Comparison of ENCODE assay signal across 23 cellular contexts in the genomic region with DNA sequence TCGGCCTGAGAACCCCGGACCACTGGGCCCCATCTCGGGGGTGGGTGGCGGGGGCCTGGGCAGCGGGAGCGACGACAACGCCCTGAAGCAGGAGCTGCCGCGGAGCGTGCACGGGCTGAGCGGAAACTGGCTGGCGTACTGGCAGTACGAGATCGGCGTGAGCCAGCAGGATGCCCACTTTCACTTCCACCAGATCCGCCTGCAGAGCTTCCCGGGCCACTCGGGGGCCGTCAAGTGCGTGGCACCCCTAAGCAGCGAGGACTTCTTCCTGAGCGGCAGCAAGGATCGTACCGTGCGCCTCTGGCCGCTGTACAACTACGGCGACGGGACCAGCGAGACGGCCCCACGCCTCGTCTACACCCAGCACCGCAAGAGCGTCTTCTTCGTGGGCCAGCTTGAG. TPM values are rescaled to one million over a fixed set of nuclear protein-coding genes. Genes with fewer than 3 reads are reported as not detected.
DNase-seq lines count a peak whose midpoint lies in the region; ATAC-seq and TF ChIP-seq lines count a peak whose summit lies in the region.
"Had no signal": no experiment of that assay in that cellular context is flagged by ENCODE, and none has a peak within 500 bp of the region (broad histone marks: within the 10 kb centered on the region; RNA-seq: fewer than 3 reads in every experiment).

No MANE protein-coding gene starts in this region.

- H3K4me2 ChIP-seq in OCI-LY1 (ENCODE audit: low read length), result peak overlapping the region; percentile 37; the same call in 1 of the 2 replicates

- H3K27ac Mint-ChIP-seq in dendritic cell treated with granulocyte-macrophage colony-stimulating factor and Interleukin-4, amounts not matched to agents 40 ng/mL and 50 ng/mL, for 4 days, result peak overlapping the region; percentile 51
- peak overlapping the region; percentile 77 for H3K27ac Mint-ChIP-seq in stimulated activated memory B cell treated with anti-CD40 and anti-IgM and Interleukin-4, amounts not matched to agents 10 μg/mL and 1 μg/mL and 100 μg/mL, for 72 hours
- H3K27ac Mint-ChIP-seq: T-cell had no signal

- H3K9me3 Mint-ChIP-seq in dendritic cell treated with granulocyte-macrophage colony-stimulating factor and Interleukin-4, amounts not matched to agents 40 ng/mL and 50 ng/mL, for 4 days, result no peaks in the 10 kb centered on the region
- no peaks in the 10 kb centered on the region for H3K9me3 Mint-ChIP-seq in stimulated activated memory B cell treated with anti-CD40 and anti-IgM and Interleukin-4, amounts not matched to agents 10 μg/mL and 1 μg/mL and 100 μg/mL, for 72 hours
- H3K9me3 Mint-ChIP-seq: T-cell had no signal

- no peaks in the 10 kb centered on the region for H3K9me3 ChIP-seq in OCI-LY1 (ENCODE audit: low read length)
- H3K9me3 ChIP-seq: Peyer's patch had no signal

- H3K36me3 Mint-ChIP-seq in dendritic cell treated with granulocyte-macrophage colony-stimulating factor and Interleukin-4, amounts not matched to agents 40 ng/mL and 50 ng/mL, for 4 days (ENCODE audit: low read depth), result peaks cover 100% of the 10 kb centered on the region
- peaks cover 57% of the 10 kb centered on the region for H3K36me3 Mint-ChIP-seq in stimulated activated memory B cell treated with anti-CD40 and anti-IgM and Interleukin-4, amounts not matched to agents 10 μg/mL and 1 μg/mL and 100 μg/mL, for 72 hours

- H3F3A ChIP-seq in OCI-LY1 (ENCODE audit: insufficient read depth, low read length), result no peaks in the 10 kb centered on the region

- intact Hi-C loops in dendritic cell treated with granulocyte-macrophage colony-stimulating factor and Interleukin-4, amounts not matched to agents 40 ng/mL and 50 ng/mL, for 4 days (cut with micrococcal nuclease), result no loop called here
- intact Hi-C loops in sciatic nerve (cut with DNase I), result no loop called here

- peak overlapping the region; percentile 24; the same call in 1 of the 2 replicates for H3K9ac ChIP-seq in OCI-LY1 (ENCODE audit: low read length)

- H3K79me2 ChIP-seq in OCI-LY1 (ENCODE audit: insufficient read depth, low read length), result no peaks in the 10 kb centered on the region

- ATAC-seq in stimulated activated memory B cell treated with anti-CD40 and anti-IgM and Interleukin-4, amounts not matched to agents 10 μg/mL and 1 μg/mL and 100 μg/mL, for 72 hours, result no peak
- ATAC-seq in HG03039 (IDR thresholded peaks at IDR 0.05; ENCODE audit: unreplicated experiment) (no peak), sciatic nerve (no peak)
- ATAC-seq: Right ventricle myocardium inferior, T-cell had no signal

- H3K4me1 Mint-ChIP-seq in dendritic cell treated with granulocyte-macrophage colony-stimulating factor and Interleukin-4, amounts not matched to agents 40 ng/mL and 50 ng/mL, for 4 days (ENCODE audit: low read depth), result peaks cover 90% of the 10 kb centered on the region
- peaks cover 53% of the 10 kb centered on the region for H3K4me1 Mint-ChIP-seq in stimulated activated memory B cell treated with anti-CD40 and anti-IgM and Interleukin-4, amounts not matched to agents 10 μg/mL and 1 μg/mL and 100 μg/mL, for 72 hours

- DNase-seq in H7 (peak; percentile 47), GOT3 (lab: John Stamatoyannopoulos, UW) (no peak), sciatic nerve (ENCODE audit: low spot score) (no peak)
- DNase-seq: ACHN, COR-L47, DMS 273 treated with DMSO at 0.1 percent for 48 hours, DND-41, GF-D8, HCEC 1CT, KG1, MV-4-11, NCI-H1417, NCI-H187 treated with DMSO at 0.1 percent for 48 hours, NCI-H345, NCI-H526, Peyer's patch, T-cell had no signal

- no peak overlapping the region for H3K4me3 Mint-ChIP-seq in dendritic cell treated with granulocyte-macrophage colony-stimulating factor and Interleukin-4, amounts not matched to agents 40 ng/mL and 50 ng/mL, for 4 days
- no peak overlapping the region for H3K4me3 Mint-ChIP-seq in stimulated activated memory B cell treated with anti-CD40 and anti-IgM and Interleukin-4, amounts not matched to agents 10 μg/mL and 1 μg/mL and 100 μg/mL, for 72 hours
- H3K4me3 Mint-ChIP-seq: T-cell had no signal

- H3K4me1 ChIP-seq in OCI-LY1 (ENCODE audit: insufficient read depth, low read length, severe bottlenecking), result peaks cover 66% of the 10 kb centered on the region

- no peaks in the 10 kb centered on the region for H3K27me3 ChIP-seq in H7 (ENCODE audit: control insufficient read depth, insufficient read depth, low read length)
- no peaks in the 10 kb centered on the region for H3K27me3 ChIP-seq in OCI-LY1 (ENCODE audit: insufficient read depth, low read length)
- H3K27me3 ChIP-seq: Peyer's patch had no signal

- no peaks in the 10 kb centered on the region for H4K20me1 ChIP-seq in OCI-LY1 (ENCODE audit: insufficient read depth, low read length)

- H3K4me3 ChIP-seq in H7 (ENCODE audit: insufficient read depth, low read depth, low read length), result no peak overlapping the region
- H3K4me3 ChIP-seq in OCI-LY1 (ENCODE audit: low read depth, low read length, poor library complexity, severe bottlenecking), result peak overlapping the region; percentile 18
- H3K4me3 ChIP-seq: Peyer's patch, SK-N-MC had no signal

- no peaks in the 10 kb centered on the region for H3K9me2 ChIP-seq in OCI-LY1 (ENCODE audit: low read depth, low read length)

- H3K27me3 Mint-ChIP-seq in dendritic cell treated with granulocyte-macrophage colony-stimulating factor and Interleukin-4, amounts not matched to agents 40 ng/mL and 50 ng/mL, for 4 days, result no peaks in the 10 kb centered on the region
- H3K27me3 Mint-ChIP-seq in stimulated activated memory B cell treated with anti-CD40 and anti-IgM and Interleukin-4, amounts not matched to agents 10 μg/mL and 1 μg/mL and 100 μg/mL, for 72 hours, result no peaks in the 10 kb centered on the region
- H3K27me3 Mint-ChIP-seq: T-cell had no signal

- no peak for TF ChIP-seq CTCF in OCI-LY1 (IDR thresholded peaks at IDR 0.05; ENCODE audit: low read length)

- H2AFZ ChIP-seq in OCI-LY1 (ENCODE audit: low read length), result no peak overlapping the region

- no peaks in the 10 kb centered on the region for H3K36me3 ChIP-seq in H7 (replicated peaks; ENCODE audit: control insufficient read depth, insufficient read depth, low read length)
- peaks cover 20% of the 10 kb centered on the region; the same call in 1 of the 2 replicates for H3K36me3 ChIP-seq in OCI-LY1 (ENCODE audit: insufficient read depth, low read length)

- peak overlapping the region; percentile 83 for H3K27ac ChIP-seq in OCI-LY1 (ENCODE audit: low read depth, low read length, poor library complexity, severe bottlenecking)
- H3K27ac ChIP-seq: SK-N-MC had no signal

RNA-seq across cellular contexts. Expression of gene SERPINF2, which starts 8.9 kb away (rescaled TPM):
- 0.52 and 0.74 TPM in 2 replicates for total RNA-seq in H7 (2014; rRNA removed; shearing (Covaris generic))
- 3.2 TPM for total RNA-seq in sciatic nerve

RNA-seq across cellular contexts. Expression of gene WDR81, which starts 9.3 kb away (rescaled TPM):
- 13.2 and 14.3 TPM in 2 replicates for total RNA-seq in H7 (2014; rRNA removed; shearing (Covaris generic))
- 26.1 TPM for total RNA-seq in sciatic nerve

RNA-seq across cellular contexts. Expression of gene TLCD2, which starts 23.6 kb away (rescaled TPM):
- total RNA-seq in H7 (2014; rRNA removed; shearing (Covaris generic)), result 0.04 and 0.45 TPM in 2 replicates
- total RNA-seq in sciatic nerve, result 13.6 TPM

RNA-seq across cellular contexts. Expression of gene SERPINF1, which starts 28.1 kb away (rescaled TPM):
- 30.3 and 33.4 TPM in 2 replicates for total RNA-seq in H7 (2014; rRNA removed; shearing (Covaris generic))
- total RNA-seq in sciatic nerve, result 592 TPM

RNA-seq across cellular contexts. Expression of gene PRPF8, which starts 49.1 kb away (rescaled TPM):
- total RNA-seq in H7 (2014; rRNA removed; shearing (Covaris generic)), result 128 and 146 TPM in 2 replicates
- total RNA-seq in sciatic nerve, result 285 TPM

Comparison
In these comparisons a context has a peak if more than half of its experiments do, and no peak if none do; other contexts are left out.
1. RNA of gene TLCD2, which starts 23.6 kb away (total RNA-seq): 13.6 TPM in sciatic nerve (single experiment); 0.04 to 0.45 TPM in H7; every median in the first group is over 10 times any median in the second.